In genomic region chr17:79478051-79478461, GRCh38 we compare ENCODE assay signal across 1 cellular context.
TF ChIP-seq lines count a peak whose summit lies in the region.

No MANE protein-coding gene starts in this region.

TF ChIP-seq in HEK293, 187 proteins besides CTCF, POLR2A, EP300 and RAD21 (continued from another document):
- TF ChIP-seq ZNF692 (tag by site-specific recombination; IDR thresholded peaks at IDR 0.05) (no peak), ZNF548 (tag by site-specific recombination; IDR thresholded peaks at IDR 0.05) (no peak), KLF1 (tag by site-specific recombination; IDR thresholded peaks at IDR 0.05) (peak; percentile 79), FEZF1 (tag by site-specific recombination; IDR thresholded peaks at IDR 0.05) (0 out of 2 replicates have a peak, but pooled peaks have one; percentile 11), ZNF23 (tag by site-specific recombination; IDR thresholded peaks at IDR 0.05; ENCODE audit: borderline replicate concordance) (no peak), ZBTB1 (tag by site-specific recombination; IDR thresholded peaks at IDR 0.05) (no peak), ZNF366 (tag by site-specific recombination; conservative IDR thresholded peaks at IDR 0.05) (no peak), ZNF280C (tag by site-specific recombination; IDR thresholded peaks at IDR 0.05) (no peak), ZFP69B (tag by site-specific recombination; IDR thresholded peaks at IDR 0.05) (no peak), ZNF660 (tag by site-specific recombination; IDR thresholded peaks at IDR 0.05) (no peak), ZNF555 (tag by site-specific recombination; conservative IDR thresholded peaks at IDR 0.05) (no peak), ZNF639 (tag by site-specific recombination; IDR thresholded peaks at IDR 0.05) (no peak), ZNF140 (tag by site-specific recombination; IDR thresholded peaks at IDR 0.05) (no peak), OVOL3 (tag by site-specific recombination; IDR thresholded peaks at IDR 0.05) (no peak), GLI2 (tag by site-specific recombination; IDR thresholded peaks at IDR 0.05; ENCODE audit: borderline replicate concordance, low read depth) (no peak), MZF1 (tag by site-specific recombination; IDR thresholded peaks at IDR 0.05; ENCODE audit: borderline replicate concordance) (no peak), ZNF664 (tag by site-specific recombination; IDR thresholded peaks at IDR 0.05) (no peak), HOXD13 (CRISPR knock-in tag; IDR thresholded peaks at IDR 0.05; ENCODE audit: borderline replicate concordance) (no peak), ZIC2 (tag by site-specific recombination; IDR thresholded peaks at IDR 0.05) (peak; percentile 50), ZNF76 (tag by site-specific recombination; IDR thresholded peaks at IDR 0.05; ENCODE audit: borderline replicate concordance, low read depth) (0 out of 2 replicates have a peak, but pooled peaks have one; percentile 11), ZBTB48 (tag by site-specific recombination; IDR thresholded peaks at IDR 0.05) (no peak), SCRT2 (tag by site-specific recombination; IDR thresholded peaks at IDR 0.05) (no peak), WT1 (tag by site-specific recombination; IDR thresholded peaks at IDR 0.05) (0 out of 2 replicates have a peak, but pooled peaks have one; percentile 39), KLF17 (tag by site-specific recombination; IDR thresholded peaks at IDR 0.05) (peak; percentile 78), SCRT1 (tag by site-specific recombination; IDR thresholded peaks at IDR 0.05; ENCODE audit: borderline replicate concordance) (no peak), ZNF610 (tag by site-specific recombination; IDR thresholded peaks at IDR 0.05; ENCODE audit: borderline replicate concordance) (no peak)
